Comparison of ENCODE assay signal across 13 cellular contexts in genomic region chr17:6661464-6661848, GRCh38. TPM values are rescaled to one million over a fixed set of nuclear protein-coding genes. Genes with fewer than 3 reads are reported as not detected.
"Had no signal": no experiment of that assay in that cellular context is flagged by ENCODE, and none has a peak within 500 bp of the region (broad histone marks: within the 10 kb centered on the region; RNA-seq: fewer than 3 reads in every experiment).

No MANE protein-coding gene starts in this region.

- H3K4me2 ChIP-seq: hepatocyte had no signal

- H3K79me2 ChIP-seq: hepatocyte had no signal

- H3K9me3 Mint-ChIP-seq: T-helper 1 cell treated with Interleukin-12 subunit alpha and Interleukin-12 subunit beta and Interleukin-4 antibody, amounts not matched to agents 30 μg/mL and 1 μg/mL, for 36 hours had no signal

- H3K4me1 ChIP-seq: right atrium auricular region, tibial artery, vagina had no signal

- H2AFZ ChIP-seq: hepatocyte had no signal

- H3K27ac ChIP-seq: hepatocyte, right atrium auricular region, tibial artery, vagina had no signal

- H3K36me3 ChIP-seq: right atrium auricular region, tibial artery, vagina had no signal

- H3K4me3 ChIP-seq: hepatocyte, right atrium auricular region, skin epidermis, tibial artery, vagina had no signal

- H3K9me3 ChIP-seq: right atrium auricular region, tibial artery, vagina had no signal

- DNase-seq: activated CD4-positive, alpha-beta T cell treated with anti-CD3 and anti-CD28 coated beads, Interleukin-2, amount 50 U/mL, for 4 hours; activated CD4-positive, CD25-positive, alpha-beta regulatory T cell treated with anti-CD3 and anti-CD28 coated beads, Interleukin-2, amount 50 U/mL, for 72 hours; activated naive CD4-positive, alpha-beta T cell; cortex of kidney; erythroblast; left ventricle myocardium superior; tibial artery had no signal

- H3K27me3 ChIP-seq: hepatocyte, vagina had no signal

RNA-seq across cellular contexts. Expression of gene SLC13A5, which starts 51.7 kb away (rescaled TPM):
- total RNA-seq: left ventricle myocardium superior, myocyte, right atrium auricular region had no signal
